In genomic region chr4:141220655-141221605, GRCh38 we compare ENCODE assay signal across 1 cellular context.
A peak's percentile ranks its signal among the peaks of the same experiment; 100 is the strongest.
TF ChIP-seq lines count a peak whose summit lies in the region.

TSS of gene ZNF330 (plus strand) at chr4:141220895. CDS start at chr4:141222372, 1,477 bp downstream.

TF ChIP-seq in HEK293, 187 proteins besides CTCF, POLR2A, EP300 and RAD21 (continued from another document and continues in another):
- TF ChIP-seq, protein P1, sequence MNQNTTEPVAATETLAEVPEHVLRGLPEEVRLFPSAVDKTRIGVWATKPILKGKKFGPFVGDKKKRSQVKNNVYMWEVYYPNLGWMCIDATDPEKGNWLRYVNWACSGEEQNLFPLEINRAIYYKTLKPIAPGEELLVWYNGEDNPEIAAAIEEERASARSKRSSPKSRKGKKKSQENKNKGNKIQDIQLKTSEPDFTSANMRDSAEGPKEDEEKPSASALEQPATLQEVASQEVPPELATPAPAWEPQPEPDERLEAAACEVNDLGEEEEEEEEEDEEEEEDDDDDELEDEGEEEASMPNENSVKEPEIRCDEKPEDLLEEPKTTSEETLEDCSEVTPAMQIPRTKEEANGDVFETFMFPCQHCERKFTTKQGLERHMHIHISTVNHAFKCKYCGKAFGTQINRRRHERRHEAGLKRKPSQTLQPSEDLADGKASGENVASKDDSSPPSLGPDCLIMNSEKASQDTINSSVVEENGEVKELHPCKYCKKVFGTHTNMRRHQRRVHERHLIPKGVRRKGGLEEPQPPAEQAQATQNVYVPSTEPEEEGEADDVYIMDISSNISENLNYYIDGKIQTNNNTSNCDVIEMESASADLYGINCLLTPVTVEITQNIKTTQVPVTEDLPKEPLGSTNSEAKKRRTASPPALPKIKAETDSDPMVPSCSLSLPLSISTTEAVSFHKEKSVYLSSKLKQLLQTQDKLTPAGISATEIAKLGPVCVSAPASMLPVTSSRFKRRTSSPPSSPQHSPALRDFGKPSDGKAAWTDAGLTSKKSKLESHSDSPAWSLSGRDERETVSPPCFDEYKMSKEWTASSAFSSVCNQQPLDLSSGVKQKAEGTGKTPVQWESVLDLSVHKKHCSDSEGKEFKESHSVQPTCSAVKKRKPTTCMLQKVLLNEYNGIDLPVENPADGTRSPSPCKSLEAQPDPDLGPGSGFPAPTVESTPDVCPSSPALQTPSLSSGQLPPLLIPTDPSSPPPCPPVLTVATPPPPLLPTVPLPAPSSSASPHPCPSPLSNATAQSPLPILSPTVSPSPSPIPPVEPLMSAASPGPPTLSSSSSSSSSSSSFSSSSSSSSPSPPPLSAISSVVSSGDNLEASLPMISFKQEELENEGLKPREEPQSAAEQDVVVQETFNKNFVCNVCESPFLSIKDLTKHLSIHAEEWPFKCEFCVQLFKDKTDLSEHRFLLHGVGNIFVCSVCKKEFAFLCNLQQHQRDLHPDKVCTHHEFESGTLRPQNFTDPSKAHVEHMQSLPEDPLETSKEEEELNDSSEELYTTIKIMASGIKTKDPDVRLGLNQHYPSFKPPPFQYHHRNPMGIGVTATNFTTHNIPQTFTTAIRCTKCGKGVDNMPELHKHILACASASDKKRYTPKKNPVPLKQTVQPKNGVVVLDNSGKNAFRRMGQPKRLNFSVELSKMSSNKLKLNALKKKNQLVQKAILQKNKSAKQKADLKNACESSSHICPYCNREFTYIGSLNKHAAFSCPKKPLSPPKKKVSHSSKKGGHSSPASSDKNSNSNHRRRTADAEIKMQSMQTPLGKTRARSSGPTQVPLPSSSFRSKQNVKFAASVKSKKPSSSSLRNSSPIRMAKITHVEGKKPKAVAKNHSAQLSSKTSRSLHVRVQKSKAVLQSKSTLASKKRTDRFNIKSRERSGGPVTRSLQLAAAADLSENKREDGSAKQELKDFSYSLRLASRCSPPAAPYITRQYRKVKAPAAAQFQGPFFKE (tag by site-specific recombination; IDR thresholded peaks at IDR 0.05; ENCODE audit: borderline replicate concordance), result no peak
- TF ChIP-seq ZNF391 (tag by site-specific recombination; IDR thresholded peaks at IDR 0.05; ENCODE audit: borderline replicate concordance, low read depth) (no peak), ZNF24 (tag by site-specific recombination; IDR thresholded peaks at IDR 0.05) (no peak), ZNF335 (tag by site-specific recombination; conservative IDR thresholded peaks at IDR 0.05) (peak; percentile 89), EGR2 (tag by site-specific recombination; IDR thresholded peaks at IDR 0.05; ENCODE audit: low read depth) (peak; percentile 78), ZNF23 (tag by site-specific recombination; IDR thresholded peaks at IDR 0.05; ENCODE audit: borderline replicate concordance) (no peak), ZNF366 (tag by site-specific recombination; conservative IDR thresholded peaks at IDR 0.05) (0 out of 2 replicates have a peak, but pooled peaks have one; percentile 30), YY2 (tag by site-specific recombination; IDR thresholded peaks at IDR 0.05) (no peak), ZNF571 (tag by site-specific recombination; IDR thresholded peaks at IDR 0.05) (no peak), TSHZ1 (tag by site-specific recombination; IDR thresholded peaks at IDR 0.05; ENCODE audit: borderline replicate concordance) (no peak), ZNF121 (tag by site-specific recombination; IDR thresholded peaks at IDR 0.05) (no peak), ZSCAN23 (tag by site-specific recombination; IDR thresholded peaks at IDR 0.05) (no peak), ZNF596 (tag by site-specific recombination; IDR thresholded peaks at IDR 0.05) (no peak), ZNF404 (tag by site-specific recombination; IDR thresholded peaks at IDR 0.05) (no peak), ZNF664 (tag by site-specific recombination; IDR thresholded peaks at IDR 0.05) (no peak), KLF8 (tag by site-specific recombination; IDR thresholded peaks at IDR 0.05) (peak; percentile 57; the same call in 1 of the 2 replicates), ZNF174 (tag by site-specific recombination; IDR thresholded peaks at IDR 0.05) (no peak), ZNF239 (tag by site-specific recombination; IDR thresholded peaks at IDR 0.05) (no peak), KLF16 (tag by site-specific recombination; IDR thresholded peaks at IDR 0.05) (peak; percentile 83; the same call in 1 of the 2 replicates), BCL11A (tag by site-specific recombination; IDR thresholded peaks at IDR 0.05; ENCODE audit: low read depth) (no peak), ZXDB (tag by site-specific recombination; IDR thresholded peaks at IDR 0.05) (0 out of 2 replicates have a peak, but pooled peaks have one; percentile 28), ATF2 (tag by site-specific recombination; IDR thresholded peaks at IDR 0.05; ENCODE audit: low read depth) (peak; percentile 98), SP3 (tag by site-specific recombination; IDR thresholded peaks at IDR 0.05) (peak; percentile 93), REPIN1 (tag by site-specific recombination; IDR thresholded peaks at IDR 0.05; ENCODE audit: low read depth) (no peak), GLI4 (tag by site-specific recombination; IDR thresholded peaks at IDR 0.05) (no peak), ZBTB17 (tag by site-specific recombination; IDR thresholded peaks at IDR 0.05) (peak; percentile 59; the same call in 1 of the 2 replicates), ZNF830 (tag by site-specific recombination; IDR thresholded peaks at IDR 0.05; ENCODE audit: low read depth) (no peak), MZF1 (tag by site-specific recombination; IDR thresholded peaks at IDR 0.05; ENCODE audit: borderline replicate concordance) (no peak), ZNF837 (tag by site-specific recombination; IDR thresholded peaks at IDR 0.05) (no peak), PRDM4 (tag by site-specific recombination; IDR thresholded peaks at IDR 0.05) (no peak), KLF1 (tag by site-specific recombination; IDR thresholded peaks at IDR 0.05) (peak; percentile 35; the same call in 1 of the 2 replicates), TRIM28 (IDR thresholded peaks at IDR 0.05; ENCODE audit: borderline replicate concordance, low read length) (no peak; the same call in 1 of the 2 replicates), GFI1B (tag by site-specific recombination; IDR thresholded peaks at IDR 0.05) (no peak), ZNF2 (tag by site-specific recombination; IDR thresholded peaks at IDR 0.05) (0 out of 2 replicates have a peak, but pooled peaks have one; percentile 28), PATZ1 (tag by site-specific recombination; IDR thresholded peaks at IDR 0.05) (peak; percentile 72; the same call in 1 of the 2 replicates)
- TF ChIP-seq, protein P2, sequence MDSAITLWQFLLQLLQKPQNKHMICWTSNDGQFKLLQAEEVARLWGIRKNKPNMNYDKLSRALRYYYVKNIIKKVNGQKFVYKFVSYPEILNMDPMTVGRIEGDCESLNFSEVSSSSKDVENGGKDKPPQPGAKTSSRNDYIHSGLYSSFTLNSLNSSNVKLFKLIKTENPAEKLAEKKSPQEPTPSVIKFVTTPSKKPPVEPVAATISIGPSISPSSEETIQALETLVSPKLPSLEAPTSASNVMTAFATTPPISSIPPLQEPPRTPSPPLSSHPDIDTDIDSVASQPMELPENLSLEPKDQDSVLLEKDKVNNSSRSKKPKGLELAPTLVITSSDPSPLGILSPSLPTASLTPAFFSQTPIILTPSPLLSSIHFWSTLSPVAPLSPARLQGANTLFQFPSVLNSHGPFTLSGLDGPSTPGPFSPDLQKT (IDR thresholded peaks at IDR 0.05; ENCODE audit: borderline replicate concordance, low read depth, low read length), result no peak; the same call in 1 of the 2 replicates
- TF ChIP-seq, protein P3, sequence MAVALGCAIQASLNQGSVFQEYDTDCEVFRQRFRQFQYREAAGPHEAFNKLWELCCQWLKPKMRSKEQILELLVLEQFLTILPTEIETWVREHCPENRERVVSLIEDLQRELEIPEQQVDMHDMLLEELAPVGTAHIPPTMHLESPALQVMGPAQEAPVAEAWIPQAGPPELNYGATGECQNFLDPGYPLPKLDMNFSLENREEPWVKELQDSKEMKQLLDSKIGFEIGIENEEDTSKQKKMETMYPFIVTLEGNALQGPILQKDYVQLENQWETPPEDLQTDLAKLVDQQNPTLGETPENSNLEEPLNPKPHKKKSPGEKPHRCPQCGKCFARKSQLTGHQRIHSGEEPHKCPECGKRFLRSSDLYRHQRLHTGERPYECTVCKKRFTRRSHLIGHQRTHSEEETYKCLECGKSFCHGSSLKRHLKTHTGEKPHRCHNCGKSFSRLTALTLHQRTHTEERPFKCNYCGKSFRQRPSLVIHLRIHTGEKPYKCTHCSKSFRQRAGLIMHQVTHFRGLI (tag by site-specific recombination; IDR thresholded peaks at IDR 0.05), result no peak
- TF ChIP-seq, protein P4, sequence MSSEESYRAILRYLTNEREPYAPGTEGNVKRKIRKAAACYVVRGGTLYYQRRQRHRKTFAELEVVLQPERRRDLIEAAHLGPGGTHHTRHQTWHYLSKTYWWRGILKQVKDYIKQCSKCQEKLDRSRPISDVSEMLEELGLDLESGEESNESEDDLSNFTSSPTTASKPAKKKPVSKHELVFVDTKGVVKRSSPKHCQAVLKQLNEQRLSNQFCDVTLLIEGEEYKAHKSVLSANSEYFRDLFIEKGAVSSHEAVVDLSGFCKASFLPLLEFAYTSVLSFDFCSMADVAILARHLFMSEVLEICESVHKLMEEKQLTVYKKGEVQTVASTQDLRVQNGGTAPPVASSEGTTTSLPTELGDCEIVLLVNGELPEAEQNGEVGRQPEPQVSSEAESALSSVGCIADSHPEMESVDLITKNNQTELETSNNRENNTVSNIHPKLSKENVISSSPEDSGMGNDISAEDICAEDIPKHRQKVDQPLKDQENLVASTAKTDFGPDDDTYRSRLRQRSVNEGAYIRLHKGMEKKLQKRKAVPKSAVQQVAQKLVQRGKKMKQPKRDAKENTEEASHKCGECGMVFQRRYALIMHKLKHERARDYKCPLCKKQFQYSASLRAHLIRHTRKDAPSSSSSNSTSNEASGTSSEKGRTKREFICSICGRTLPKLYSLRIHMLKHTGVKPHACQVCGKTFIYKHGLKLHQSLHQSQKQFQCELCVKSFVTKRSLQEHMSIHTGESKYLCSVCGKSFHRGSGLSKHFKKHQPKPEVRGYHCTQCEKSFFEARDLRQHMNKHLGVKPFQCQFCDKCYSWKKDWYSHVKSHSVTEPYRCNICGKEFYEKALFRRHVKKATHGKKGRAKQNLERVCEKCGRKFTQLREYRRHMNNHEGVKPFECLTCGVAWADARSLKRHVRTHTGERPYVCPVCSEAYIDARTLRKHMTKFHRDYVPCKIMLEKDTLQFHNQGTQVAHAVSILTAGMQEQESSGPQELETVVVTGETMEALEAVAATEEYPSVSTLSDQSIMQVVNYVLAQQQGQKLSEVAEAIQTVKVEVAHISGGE (tag by site-specific recombination; conservative IDR thresholded peaks at IDR 0.05; ENCODE audit: low read depth), result peak; percentile 74
